Comparison of ENCODE assay signal across 12 cellular contexts in the genomic region with DNA sequence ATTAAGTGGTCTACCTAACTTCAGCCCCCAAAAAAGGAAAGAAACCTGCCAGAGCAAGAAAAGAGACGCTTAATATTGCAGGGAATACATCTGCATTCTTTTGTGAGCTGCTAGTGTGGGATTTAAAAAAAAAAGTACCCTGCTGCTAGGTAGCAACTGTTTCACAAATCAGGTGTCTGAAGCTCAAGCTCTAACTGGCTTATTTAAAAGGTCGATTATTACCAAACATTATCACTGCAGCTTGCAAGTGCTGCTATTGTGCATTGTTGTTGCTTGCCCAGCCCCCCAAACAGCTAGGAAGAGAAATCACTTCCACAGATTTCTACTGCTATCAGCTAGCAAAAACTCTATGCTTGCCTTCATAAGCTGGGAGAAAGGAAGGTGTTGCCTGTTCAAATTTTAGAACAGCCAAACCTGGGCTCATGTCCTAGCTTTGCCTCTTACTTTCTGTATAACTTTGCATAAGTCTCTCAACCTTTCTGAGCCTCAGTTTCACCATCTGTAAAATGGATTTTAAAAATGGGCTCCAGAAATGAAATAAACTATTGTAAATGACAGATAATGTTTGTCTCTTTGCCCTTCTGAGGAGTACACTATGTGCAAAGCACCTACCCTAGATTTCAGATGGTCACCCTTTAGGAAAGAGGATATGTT.
DNase-seq lines count a peak whose midpoint lies in the region; ATAC-seq and TF ChIP-seq lines count a peak whose summit lies in the region.
"Had no signal": no experiment of that assay in that cellular context is flagged by ENCODE, and none has a peak within 500 bp of the region (broad histone marks: within the 10 kb centered on the region; RNA-seq: fewer than 3 reads in every experiment).

No MANE protein-coding gene starts in this region.

- no peak for TF ChIP-seq POLR2A in heart left ventricle (IDR thresholded peaks at IDR 0.05)

- no peaks in the 10 kb centered on the region for H3K27me3 Mint-ChIP-seq in nephron progenitor cell (ENCODE audit: low read depth, poor library complexity)

- no peaks in the 10 kb centered on the region for H3K79me2 ChIP-seq in fibroblast of lung (ENCODE audit: control insufficient read depth, insufficient read depth, low read length)
- no peaks in the 10 kb centered on the region for H3K79me2 ChIP-seq in PC-3 (ENCODE audit: low read length)

- H3K27ac ChIP-seq in heart left ventricle: peak overlapping the region in 7 of 12 donors; percentile 12 to 59 (median 32)
- no peak overlapping the region for H3K27ac ChIP-seq in fibroblast of lung (ENCODE audit: insufficient read depth, low read length)
- peak overlapping the region; percentile 73 for H3K27ac ChIP-seq in upper lobe of right lung
- H3K27ac ChIP-seq in PC-3 (ENCODE audit: low read length): no peak overlapping the region
- H3K27ac ChIP-seq: vagina had no signal

- H3K36me3 ChIP-seq in heart left ventricle (no peaks in the 10 kb centered on the region), fibroblast of lung (ENCODE audit: control insufficient read depth, insufficient read depth, low read length) (no peaks in the 10 kb centered on the region), upper lobe of right lung (no peaks in the 10 kb centered on the region), PC-3 (ENCODE audit: low read depth, low read length) (no peaks in the 10 kb centered on the region)
- H3K36me3 ChIP-seq: vagina had no signal

- H3K9me3 ChIP-seq in heart left ventricle (no peaks in the 10 kb centered on the region), fibroblast of lung (ENCODE audit: control insufficient read depth, insufficient read depth, low read depth, low read length) (no peaks in the 10 kb centered on the region), upper lobe of right lung (no peaks in the 10 kb centered on the region), PC-3 (ENCODE audit: low read length) (no peaks in the 10 kb centered on the region)
- H3K9me3 ChIP-seq: vagina had no signal

- CTCF ChIA-PET in PC-3 (lab: Charles Lee): no interaction called here

- POLR2A ChIA-PET in PC-3 (lab: Charles Lee; ENCODE audit: unreplicated experiment): no interaction called here

- intact Hi-C loops in heart left ventricle (cut with DNase I): no loop called here
- intact Hi-C loops in left cardiac atrium (cut with DNase I): no loop called here
- intact Hi-C loops in upper lobe of right lung (cut with DNase I): no loop called here
- intact Hi-C loops in PC-3 (cut with micrococcal nuclease): no loop called here

- TF ChIP-seq CTCF in heart left ventricle (IDR thresholded peaks at IDR 0.05): no peak
- TF ChIP-seq CTCF in fibroblast of lung (conservative IDR thresholded peaks at IDR 0.05 in 1 of 2, IDR thresholded peaks at IDR 0.05 in 1 of 2; ENCODE audit: low read depth in 1 of 2, low read length in 2 of 2): no peak
- no peak for TF ChIP-seq CTCF in nephron progenitor cell (IDR thresholded peaks at IDR 0.05)
- TF ChIP-seq CTCF in upper lobe of right lung (IDR thresholded peaks at IDR 0.05): no peak
- no peak for TF ChIP-seq CTCF in PC-3 (conservative IDR thresholded peaks at IDR 0.05; ENCODE audit: low read depth, low read length)

- H3K9me3 Mint-ChIP-seq in nephron progenitor cell: peaks cover 18% of the 10 kb centered on the region

- H3K27ac Mint-ChIP-seq in nephron progenitor cell: peak overlapping the region; percentile 89

- H3K27me3 ChIP-seq in heart left ventricle: no peaks in the 10 kb centered on the region
- H3K27me3 ChIP-seq in fibroblast of lung (ENCODE audit: control insufficient read depth, insufficient read depth, low read length): no peaks in the 10 kb centered on the region
- no peaks in the 10 kb centered on the region for H3K27me3 ChIP-seq in upper lobe of right lung
- H3K27me3 ChIP-seq in PC-3 (ENCODE audit: low read length): no peaks in the 10 kb centered on the region
- H3K27me3 ChIP-seq: vagina had no signal

- H2AFZ ChIP-seq in fibroblast of lung (ENCODE audit: low read length): no peak overlapping the region
- no peak overlapping the region for H2AFZ ChIP-seq in PC-3 (ENCODE audit: low read length)

- BruUV-seq in PC-3 (replicated peaks; lab: Mats Ljungman, UMichigan): no TSS peak

- H3K4me3 ChIP-seq in heart left ventricle (peak overlapping the region in 9 of 12 donors; percentile 18 to 47 (median 33)), fibroblast of lung (replicated peaks in 1 of 4; ENCODE audit: control extremely low read depth in 1 of 4, insufficient read depth in 1 of 4, low read depth in 3 of 4, low read length in 4 of 4) (peak overlapping the region in 1 of 4 experiments; percentile 36), upper lobe of right lung (peak overlapping the region; percentile 36), PC-3 (ENCODE audit: low read length) (no peak overlapping the region)

- H4K20me1 ChIP-seq in fibroblast of lung (ENCODE audit: control insufficient read depth, extremely low read depth, insufficient read depth, low read length) (no peaks in the 10 kb centered on the region), PC-3 (ENCODE audit: low read length) (peaks cover 5% of the 10 kb centered on the region; the same call in 1 of the 2 replicates)

- WGBS in heart left ventricle, 4 donors: 17 to 24% (median 19%) methylated on average over 2 of the region's 2 CpGs

- peaks cover 81% of the 10 kb centered on the region for H3K4me1 Mint-ChIP-seq in nephron progenitor cell

- ATAC-seq in heart left ventricle (no peak), left cardiac atrium (no peak), upper lobe of right lung (no peak), PC-3 (no peak), GM21526 (IDR thresholded peaks at IDR 0.05; ENCODE audit: low FRiP score, unreplicated experiment) (no peak)

- no peaks in the 10 kb centered on the region for H3F3A ChIP-seq in PC-3 (ENCODE audit: low read length, unreplicated experiment)

- no peaks in the 10 kb centered on the region for H3K9me2 ChIP-seq in PC-3 (replicated peaks; ENCODE audit: low read length)

- peak overlapping the region; percentile 26 for H3K4me2 ChIP-seq in fibroblast of lung (ENCODE audit: extremely low read depth, insufficient read depth, low read length)
- H3K4me2 ChIP-seq in PC-3 (ENCODE audit: low read length): no peak overlapping the region

- peaks cover 17% of the 10 kb centered on the region for H3K36me3 Mint-ChIP-seq in nephron progenitor cell (ENCODE audit: low read depth)

- no peak for DNase-seq in heart left ventricle
- DNase-seq in left cardiac atrium: no peak
- DNase-seq in fibroblast of lung (ENCODE audit: low read depth in 2 of 2): no peak
- no peak for DNase-seq in nephron progenitor cell
- no peak for DNase-seq in upper lobe of right lung
- no peak for DNase-seq in PC-3
- DNase-seq in SIG-M5 (lab: John Stamatoyannopoulos, UW): no peak
- DNase-seq: activated naive CD4-positive, alpha-beta T cell treated with anti-CD3 and anti-CD28 coated beads, Interleukin-2, amount 50 U/mL, for 16 hours; islet precursor cell; stimulated activated CD4-positive, alpha-beta T cell treated with anti-CD3 and anti-CD28 coated beads, Interleukin-4, amount 100 ng/mL, for 24 hours had no signal

- H3K9ac ChIP-seq in fibroblast of lung (ENCODE audit: insufficient read depth, low read length) (no peak overlapping the region), PC-3 (ENCODE audit: low read length) (no peak overlapping the region)

- no peak overlapping the region for H3K4me3 Mint-ChIP-seq in nephron progenitor cell

- H3K4me1 ChIP-seq in heart left ventricle (peaks cover 0 to 53% (median 25%) of the 10 kb centered on the region in 12 donors), fibroblast of lung (ENCODE audit: control insufficient read depth, extremely low read depth, insufficient read depth, low read length) (no peaks in the 10 kb centered on the region), upper lobe of right lung (peaks cover 24% of the 10 kb centered on the region), PC-3 (ENCODE audit: insufficient read depth, low read length) (no peaks in the 10 kb centered on the region)

Comparison
In these comparisons a context has a peak if more than half of its experiments do, and no peak if none do; other contexts are left out.
1. H3K27ac ChIP-seq: peak in heart left ventricle (7 of 12) and upper lobe of right lung (single experiment); none in fibroblast of lung (single experiment) and PC-3 (single experiment).